Comparison of ENCODE assay signal across 8 cellular contexts in genomic region chr14:39988939-39989338, GRCh38.
DNase-seq lines count a peak whose midpoint lies in the region; ATAC-seq and TF ChIP-seq lines count a peak whose summit lies in the region.

No MANE protein-coding gene starts in this region.

- ATAC-seq in HG02938 (IDR thresholded peaks at IDR 0.05; ENCODE audit: unreplicated experiment) (peak; percentile 77), GM18873 (IDR thresholded peaks at IDR 0.05; ENCODE audit: low FRiP score, unreplicated experiment) (no peak), esophagus mucosa (no peak), GM18858 (IDR thresholded peaks at IDR 0.05; ENCODE audit: unreplicated experiment) (no peak)

- DNase-seq in A172 (ENCODE audit: low spot score) (peak; percentile 13), NCI-H510A (lab: John Stamatoyannopoulos, UW) (peak; percentile 17), choroid plexus epithelial cell (ENCODE audit: low read depth) (peak; percentile 43), putamen (ENCODE audit: low spot score) (peak; percentile 7)

- TF ChIP-seq CTCF in choroid plexus epithelial cell (conservative IDR thresholded peaks at IDR 0.05; ENCODE audit: low read depth, low read length), result peak; percentile 25

- no peak overlapping the region for H3K4me3 ChIP-seq in choroid plexus epithelial cell (ENCODE audit: low read depth, low read length)
